21 cellular contexts compared by ENCODE assay signal in genomic region chrX:109036624-109037023, GRCh38.
DNase-seq lines count a peak whose midpoint lies in the region; ATAC-seq and TF ChIP-seq lines count a peak whose summit lies in the region.
"Had no signal": no experiment of that assay in that cellular context is flagged by ENCODE, and none has a peak within 500 bp of the region (broad histone marks: within the 10 kb centered on the region; RNA-seq: fewer than 3 reads in every experiment).

No MANE protein-coding gene starts in this region.

- POLR2A ChIA-PET in Caco-2 (lab: Charles Lee): interaction anchor here (0.6 kb wide), 1 partner anchor 273 kb away, joined by 6 read pairs; no protein-coding TSS in a partner anchor

- H3K27me3 Mint-ChIP-seq in Calu3 (ENCODE audit: unreplicated experiment) (no peaks in the 10 kb centered on the region), HFFc6 (ENCODE audit: insufficient read depth) (no peaks in the 10 kb centered on the region), Caco-2 (ENCODE audit: insufficient read depth, unreplicated experiment) (no peaks in the 10 kb centered on the region)
- H3K27me3 Mint-ChIP-seq in activated naive CD4-positive, alpha-beta T cell treated with anti-CD3 and anti-CD28 coated beads, Interleukin-2, amount 10 ng/mL, durations not matched to agents 7 days and 5 days: no peaks in the 10 kb centered on the region

- ATAC-seq in GM19397 (IDR thresholded peaks at IDR 0.05; ENCODE audit: unreplicated experiment) (peak; percentile 68), HG02763 (IDR thresholded peaks at IDR 0.05; ENCODE audit: unreplicated experiment) (peak; percentile 60), HG03460 (IDR thresholded peaks at IDR 0.05; ENCODE audit: unreplicated experiment) (peak; percentile 93)

- H3K4me1 Mint-ChIP-seq in Calu3 (ENCODE audit: low read depth, unreplicated experiment) (peaks cover 17% of the 10 kb centered on the region), HFFc6 (ENCODE audit: low read depth) (no peaks in the 10 kb centered on the region), Caco-2 (ENCODE audit: low read depth, unreplicated experiment) (no peaks in the 10 kb centered on the region)
- H3K4me1 Mint-ChIP-seq in activated naive CD4-positive, alpha-beta T cell treated with anti-CD3 and anti-CD28 coated beads, Interleukin-2, amount 10 ng/mL, durations not matched to agents 7 days and 5 days: no peaks in the 10 kb centered on the region
- H3K4me1 Mint-ChIP-seq: immature natural killer cell had no signal

- no peaks in the 10 kb centered on the region for H3K4me1 ChIP-seq in Caco-2
- H3K4me1 ChIP-seq: esophagus squamous epithelium, parathyroid adenoma, uterus had no signal

- H3K27ac Mint-ChIP-seq in Calu3 (ENCODE audit: unreplicated experiment) (peak overlapping the region; percentile 80), HFFc6 (no peak overlapping the region), Caco-2 (ENCODE audit: unreplicated experiment) (no peak overlapping the region)
- H3K27ac Mint-ChIP-seq in activated naive CD4-positive, alpha-beta T cell treated with anti-CD3 and anti-CD28 coated beads, Interleukin-2, amount 10 ng/mL, durations not matched to agents 7 days and 5 days: no peak overlapping the region
- H3K27ac Mint-ChIP-seq: immature natural killer cell had no signal

- H3K9me3 Mint-ChIP-seq in Calu3 (ENCODE audit: low read depth, unreplicated experiment) (peaks cover 5% of the 10 kb centered on the region), HFFc6 (peaks cover 10% of the 10 kb centered on the region; the same call in 1 of the 2 replicates), Caco-2 (ENCODE audit: unreplicated experiment) (no peaks in the 10 kb centered on the region)
- H3K9me3 Mint-ChIP-seq in activated naive CD4-positive, alpha-beta T cell treated with anti-CD3 and anti-CD28 coated beads, Interleukin-2, amount 10 ng/mL, durations not matched to agents 7 days and 5 days: peaks cover 2% of the 10 kb centered on the region

- no peaks in the 10 kb centered on the region for H3K36me3 Mint-ChIP-seq in Calu3 (ENCODE audit: insufficient read depth, unreplicated experiment)
- no peaks in the 10 kb centered on the region for H3K36me3 Mint-ChIP-seq in HFFc6 (ENCODE audit: low read depth)
- H3K36me3 Mint-ChIP-seq in Caco-2 (ENCODE audit: insufficient read depth, unreplicated experiment): no peaks in the 10 kb centered on the region
- H3K36me3 Mint-ChIP-seq in activated naive CD4-positive, alpha-beta T cell treated with anti-CD3 and anti-CD28 coated beads, Interleukin-2, amount 10 ng/mL, durations not matched to agents 7 days and 5 days: no peaks in the 10 kb centered on the region
- H3K36me3 Mint-ChIP-seq: immature natural killer cell had no signal

- DNase-seq in Calu3 (no peak), HFFc6 (no peak), GM19238 (ENCODE audit: insufficient read length, low spot score) (no peak), Caco-2 (no peak)
- no peak for DNase-seq in activated naive CD4-positive, alpha-beta T cell treated with anti-CD3 and anti-CD28 coated beads, Interleukin-2, amount 10 ng/mL, durations not matched to agents 7 days and 5 days
- DNase-seq: DMS79; esophagus squamous epithelium; glutamatergic neuron; immature natural killer cell; MM.1S; NCI-H187 treated with DMSO at 0.1 percent for 48 hours; NCI-H446; SHP77 treated with DMSO at 0.1 percent for 48 hours; stimulated activated CD4-positive, alpha-beta T cell treated with anti-CD3 and anti-CD28 coated beads, Interleukin-2, amount 100 ng/mL, for 48 hours; uterus; WERI-Rb-1 had no signal

- BruUV-seq in Calu3 (replicated peaks; lab: Mats Ljungman, UMichigan) (no TSS peak), Caco-2 (replicated peaks; lab: Mats Ljungman, UMichigan) (no TSS peak)

- H3K27me3 ChIP-seq in Caco-2 (replicated peaks; ENCODE audit: control insufficient read depth, insufficient read depth, low read length): no peaks in the 10 kb centered on the region
- H3K27me3 ChIP-seq: esophagus squamous epithelium, uterus had no signal

- H3K4me3 Mint-ChIP-seq in Calu3 (ENCODE audit: low read depth, unreplicated experiment): peak overlapping the region; percentile 9
- H3K4me3 Mint-ChIP-seq in HFFc6: no peak overlapping the region
- no peak overlapping the region for H3K4me3 Mint-ChIP-seq in Caco-2 (ENCODE audit: unreplicated experiment)
- H3K4me3 Mint-ChIP-seq in activated naive CD4-positive, alpha-beta T cell treated with anti-CD3 and anti-CD28 coated beads, Interleukin-2, amount 10 ng/mL, durations not matched to agents 7 days and 5 days: no peak overlapping the region
- H3K4me3 Mint-ChIP-seq: immature natural killer cell had no signal

- intact Hi-C loops in Calu3 (cut with micrococcal nuclease; ENCODE audit: unreplicated experiment) (no loop called here), Caco-2 (cut with micrococcal nuclease; ENCODE audit: unreplicated experiment) (no loop called here)

- H3K36me3 ChIP-seq in Caco-2 (ENCODE audit: control insufficient read depth, insufficient read depth, low read length): no peaks in the 10 kb centered on the region
- H3K36me3 ChIP-seq: esophagus squamous epithelium, uterus, WERI-Rb-1 had no signal

- H3K4me3 ChIP-seq in Caco-2 (ENCODE audit: low read depth, low read length): no peak overlapping the region
- H3K4me3 ChIP-seq: esophagus squamous epithelium, lung, uterus had no signal

- no peaks in the 10 kb centered on the region for H3K9me3 ChIP-seq in Caco-2
- H3K9me3 ChIP-seq: uterus had no signal

- CTCF ChIA-PET in Calu3 (lab: Charles Lee) (no interaction called here), Caco-2 (lab: Charles Lee) (no interaction called here)
- CTCF ChIA-PET in activated naive CD4-positive, alpha-beta T cell treated with anti-CD3 and anti-CD28 coated beads, Interleukin-2, amount 10 ng/mL, durations not matched to agents 7 days and 5 days (lab: Charles Lee): no interaction called here

- no peak for TF ChIP-seq CTCF in Calu3 (IDR thresholded peaks at IDR 0.05; ENCODE audit: unreplicated experiment)
- no peak for TF ChIP-seq CTCF in HFFc6 (IDR thresholded peaks at IDR 0.05)
- no peak for TF ChIP-seq CTCF in Caco-2 (IDR thresholded peaks at IDR 0.05; ENCODE audit: insufficient read depth in 1 of 2, low read depth in 1 of 2, low read length in 1 of 2, severe bottlenecking in 1 of 2, unreplicated experiment in 1 of 2)
